ENCODE assay signal across 8 cellular contexts in the genomic region with DNA sequence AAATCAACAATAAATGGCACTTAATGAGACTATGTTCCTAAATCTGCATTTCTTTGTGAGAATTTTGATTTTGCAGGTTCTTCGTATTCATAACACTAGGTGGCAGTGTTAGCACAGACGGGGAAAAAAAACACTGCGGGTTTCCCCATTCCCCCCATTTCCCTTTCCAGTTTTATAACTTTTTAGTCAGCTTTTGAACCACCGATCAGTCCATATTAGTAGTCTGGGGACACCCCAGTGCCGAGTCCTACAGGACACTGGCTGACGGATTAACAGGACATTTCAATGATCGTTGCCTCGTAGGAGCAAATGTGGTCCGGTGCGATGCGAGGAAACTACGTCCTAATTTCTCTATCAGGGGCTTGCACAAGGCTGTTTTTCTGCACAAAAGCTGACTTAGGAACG.
A peak's percentile ranks its signal among the peaks of the same experiment; 100 is the strongest.
DNase-seq lines count a peak whose midpoint lies in the region; ATAC-seq lines count a peak whose summit lies in the region.

No MANE protein-coding gene starts in this region.

- H3K14ac ChIP-seq in neuronal stem cell (ENCODE audit: low read length) = no peak overlapping the region

- H2BK12ac ChIP-seq in neuronal stem cell (ENCODE audit: low read length) = no peak overlapping the region

- H3K27me3 ChIP-seq in neuronal stem cell (ENCODE audit: control insufficient read depth in 3 of 3, insufficient read depth in 3 of 3, low read depth in 1 of 3, low read length in 3 of 3) = peaks cover 0 to 13% (median 0%) of the 10 kb centered on the region in 3 experiments

- no peak overlapping the region for H3K18ac ChIP-seq in neuronal stem cell (ENCODE audit: low read length)

- DNase-seq in SIG-M5 treated with dmso at 0.1 percent for 504 hours (lab: John Stamatoyannopoulos, UW; ENCODE audit: unreplicated experiment) (peak; percentile 18), SIG-M5 (lab: John Stamatoyannopoulos, UW) (no peak), M059J (ENCODE audit: low read depth) (peak; percentile 25), neuronal stem cell (ENCODE audit: low spot score) (peak; percentile 20), MV-4-11 (lab: John Stamatoyannopoulos, UW) (no peak), OCI-M2 (lab: John Stamatoyannopoulos, UW; ENCODE audit: unreplicated experiment) (no peak)
- DNase-seq in activated CD4-positive, alpha-beta memory T cell treated with anti-CD3 and anti-CD28 coated beads for 36 hours = peak; percentile 15

- no peaks in the 10 kb centered on the region for H3K9me3 Mint-ChIP-seq in activated CD4-positive, alpha-beta memory T cell treated with anti-CD3 and anti-CD28 coated beads for 36 hours

- peak; percentile 37 for ATAC-seq in esophagus mucosa

- no peak overlapping the region for H3K4ac ChIP-seq in neuronal stem cell (ENCODE audit: low read length)

- no CpG with 5 or more reads among the region's 13 CpGs for WGBS in neuronal stem cell (ENCODE audit: extremely low coverage in 2 of 2, insufficient read length in 2 of 2, insufficient replicate concordance in 1 of 2), 2 donors

- H2BK120ac ChIP-seq in neuronal stem cell (ENCODE audit: low read depth, low read length) = no peak overlapping the region

- no peaks in the 10 kb centered on the region for H3K36me3 ChIP-seq in neuronal stem cell (replicated peaks in 1 of 2; ENCODE audit: control insufficient read depth in 2 of 2, insufficient read depth in 2 of 2, low read length in 2 of 2)

- H3K4me3 ChIP-seq in neuronal stem cell (ENCODE audit: low read length in 2 of 2) = no peak overlapping the region

- no peak overlapping the region for H3K23ac ChIP-seq in neuronal stem cell (ENCODE audit: low read depth, low read length, poor library complexity)

- peak overlapping the region; percentile 39 for H3K27ac ChIP-seq in neuronal stem cell (replicated peaks; ENCODE audit: low read length)

- H3K79me1 ChIP-seq in neuronal stem cell (ENCODE audit: low read depth, low read length) = no peaks in the 10 kb centered on the region

- H3K36me3 Mint-ChIP-seq in activated CD4-positive, alpha-beta memory T cell treated with anti-CD3 and anti-CD28 coated beads for 36 hours = no peaks in the 10 kb centered on the region

- CTCF ChIA-PET in activated CD4-positive, alpha-beta memory T cell treated with anti-CD3 and anti-CD28 coated beads for 36 hours (lab: Charles Lee) = interaction anchor here (0.6 to 4.7 kb wide), 38 partner anchors 9 to 1110 kb away, joined by 3 to 83 read pairs (median 4); no protein-coding TSS in a partner anchor

- intact Hi-C loops in activated CD4-positive, alpha-beta memory T cell treated with anti-CD3 and anti-CD28 coated beads for 36 hours (cut with micrococcal nuclease) = loop anchor here (1.0 to 5.0 kb wide), 4 partner anchors 73 to 603 kb away; no protein-coding TSS in a partner anchor

- peaks cover 19% of the 10 kb centered on the region for H3K4me1 Mint-ChIP-seq in activated CD4-positive, alpha-beta memory T cell treated with anti-CD3 and anti-CD28 coated beads for 36 hours (ENCODE audit: low read depth)

- no peak overlapping the region for H2BK5ac ChIP-seq in neuronal stem cell (ENCODE audit: low read length)

- no peak overlapping the region for H2AK5ac ChIP-seq in neuronal stem cell (ENCODE audit: low read depth, low read length)

- H3K27ac Mint-ChIP-seq in activated CD4-positive, alpha-beta memory T cell treated with anti-CD3 and anti-CD28 coated beads for 36 hours = no peak overlapping the region

- peak overlapping the region; percentile 93 for H2AFZ ChIP-seq in neuronal stem cell (ENCODE audit: low read length)

- no peak overlapping the region for H3K4me2 ChIP-seq in neuronal stem cell (ENCODE audit: insufficient read depth, low read length, poor library complexity, severe bottlenecking)

- no peaks in the 10 kb centered on the region for H3K9me3 ChIP-seq in neuronal stem cell (replicated peaks in 1 of 2; ENCODE audit: control insufficient read depth in 2 of 2, insufficient read depth in 1 of 2, low read depth in 1 of 2, low read length in 2 of 2)

- no peak overlapping the region for H4K8ac ChIP-seq in neuronal stem cell (ENCODE audit: low read depth, low read length)

- POLR2A ChIA-PET in activated CD4-positive, alpha-beta memory T cell treated with anti-CD3 and anti-CD28 coated beads for 36 hours (lab: Charles Lee) = no interaction called here

- H3K9ac ChIP-seq in neuronal stem cell (ENCODE audit: low read depth, low read length, poor library complexity) = no peak overlapping the region

- no peak overlapping the region for H2BK15ac ChIP-seq in neuronal stem cell (ENCODE audit: low read length)

- no peak overlapping the region for H4K91ac ChIP-seq in neuronal stem cell (ENCODE audit: low read depth, low read length, poor library complexity)

- peak overlapping the region; percentile 54 for H3K4me3 Mint-ChIP-seq in activated CD4-positive, alpha-beta memory T cell treated with anti-CD3 and anti-CD28 coated beads for 36 hours

- H3K4me1 ChIP-seq in neuronal stem cell (ENCODE audit: control insufficient read depth in 2 of 2, insufficient read depth in 1 of 2, low read depth in 1 of 2, low read length in 2 of 2) = peaks cover 1 to 3% of the 10 kb centered on the region in 2 donors

- H3K27me3 Mint-ChIP-seq in activated CD4-positive, alpha-beta memory T cell treated with anti-CD3 and anti-CD28 coated beads for 36 hours = peaks cover 2% of the 10 kb centered on the region

Comparison
In these comparisons a context has a peak if more than half of its experiments do, and no peak if none do; other contexts are left out.
1. DNase-seq: peak in SIG-M5 treated with dmso at 0.1 percent for 504 hours (single experiment), M059J (single experiment), activated CD4-positive, alpha-beta memory T cell treated with anti-CD3 and anti-CD28 coated beads for 36 hours (single experiment) and neuronal stem cell (single experiment); none in SIG-M5 (single experiment), MV-4-11 (single experiment) and OCI-M2 (single experiment).